ENCODE assay signal across 25 cellular contexts in genomic region chr4:150149381-150149780, GRCh38.
DNase-seq lines count a peak whose midpoint lies in the region; ATAC-seq, FAIRE-seq and TF ChIP-seq lines count a peak whose summit lies in the region.
"Had no signal": no experiment of that assay in that cellular context is flagged by ENCODE, and none has a peak within 500 bp of the region (broad histone marks: within the 10 kb centered on the region; RNA-seq: fewer than 3 reads in every experiment).

No MANE protein-coding gene starts in this region.

- H3K27ac Mint-ChIP-seq in HFFc6 (peak overlapping the region; percentile 60), nephron (peak overlapping the region; percentile 0 to 17 (median 1))
- H3K27ac Mint-ChIP-seq in stimulated activated naive CD8-positive, alpha-beta T cell treated with anti-CD3 and anti-CD28 coated beads, Interleukin-15, amount 100 ng/mL, for 72 hours: no peak overlapping the region
- H3K27ac Mint-ChIP-seq: activated naive CD4-positive, alpha-beta T cell treated with anti-CD3 and anti-CD28 coated beads, Interleukin-2, amount 50 U/mL, for 72 hours; type B pancreatic cell; WTC11 had no signal

- H3K4me1 Mint-ChIP-seq in HFFc6 (ENCODE audit: low read depth) (peaks cover 85% of the 10 kb centered on the region), nephron (peaks cover 18% of the 10 kb centered on the region)
- no peaks in the 10 kb centered on the region for H3K4me1 Mint-ChIP-seq in stimulated activated naive CD8-positive, alpha-beta T cell treated with anti-CD3 and anti-CD28 coated beads, Interleukin-15, amount 100 ng/mL, for 72 hours

- ATAC-seq in GM18519 (IDR thresholded peaks at IDR 0.05; ENCODE audit: low FRiP score, unreplicated experiment) (no peak), HG03354 (IDR thresholded peaks at IDR 0.05; ENCODE audit: poor library complexity, severe bottlenecking, unreplicated experiment) (no peak), GM18502 (IDR thresholded peaks at IDR 0.05; ENCODE audit: poor library complexity, unreplicated experiment) (no peak)
- ATAC-seq in stimulated activated naive CD8-positive, alpha-beta T cell treated with anti-CD3 and anti-CD28 coated beads, Interleukin-15, amount 100 ng/mL, for 72 hours: no peak
- ATAC-seq: activated naive CD4-positive, alpha-beta T cell treated with anti-CD3 and anti-CD28 coated beads, Interleukin-2, amount 50 U/mL, for 72 hours; esophagus mucosa; stimulated activated naive CD8-positive, alpha-beta T cell treated with anti-CD3 and anti-CD28 coated beads, Interleukin-15, Interleukin-2, amounts not matched to agents 100 U/mL and 50 U/mL, for 24 hours; WTC11 had no signal

- H3K4me3 Mint-ChIP-seq in HFFc6 (peak overlapping the region; percentile 14), nephron (no peak overlapping the region)
- no peak overlapping the region for H3K4me3 Mint-ChIP-seq in stimulated activated naive CD8-positive, alpha-beta T cell treated with anti-CD3 and anti-CD28 coated beads, Interleukin-15, amount 100 ng/mL, for 72 hours
- H3K4me3 Mint-ChIP-seq: type B pancreatic cell, WTC11 had no signal

- DNase-seq in AG09309 (ENCODE audit: low read depth): peak; percentile 76
- no peak for DNase-seq in HFFc6
- DNase-seq in stimulated activated naive CD8-positive, alpha-beta T cell treated with anti-CD3 and anti-CD28 coated beads, Interleukin-15, amount 100 ng/mL, for 72 hours: no peak
- DNase-seq: activated T-cell treated with anti-CD3 and anti-CD28 coated beads, Interleukin-2, amount 50 U/mL, for 48 hours; DND-41; HCEC 1CT; KBM-7; kidney; mesenchymal stem cell; NCI-H1048; NCI-H2081; NCI-H524; stimulated activated naive CD8-positive, alpha-beta T cell treated with anti-CD3 and anti-CD28 coated beads, Interleukin-15, Interleukin-2, amounts not matched to agents 100 U/mL and 50 U/mL, for 24 hours; T-helper 2 cell had no signal

- H3K9me3 Mint-ChIP-seq in HFFc6 (peaks cover 3% of the 10 kb centered on the region; the same call in 1 of the 2 replicates), nephron (peaks cover 4% of the 10 kb centered on the region)
- H3K9me3 Mint-ChIP-seq in stimulated activated naive CD8-positive, alpha-beta T cell treated with anti-CD3 and anti-CD28 coated beads, Interleukin-15, amount 100 ng/mL, for 72 hours: no peaks in the 10 kb centered on the region
- H3K9me3 Mint-ChIP-seq: activated naive CD4-positive, alpha-beta T cell treated with anti-CD3 and anti-CD28 coated beads, Interleukin-2, amount 50 U/mL, for 72 hours had no signal

- peaks cover 17% of the 10 kb centered on the region for H3K27me3 Mint-ChIP-seq in HFFc6 (ENCODE audit: insufficient read depth)
- peaks cover 8% of the 10 kb centered on the region for H3K27me3 Mint-ChIP-seq in nephron (ENCODE audit: low read depth)
- H3K27me3 Mint-ChIP-seq in stimulated activated naive CD8-positive, alpha-beta T cell treated with anti-CD3 and anti-CD28 coated beads, Interleukin-15, amount 100 ng/mL, for 72 hours: peaks cover 14% of the 10 kb centered on the region
- H3K27me3 Mint-ChIP-seq: type B pancreatic cell had no signal

- FAIRE-seq in endometrium (lab: Jason Lieb, UNC): peak; percentile 86
- FAIRE-seq: kidney had no signal

- TF ChIP-seq CTCF in AG09309 (IDR thresholded peaks at IDR 0.05; ENCODE audit: control insufficient read depth, insufficient read depth, low read depth, low read length, missing control alignments) (no peak), HFFc6 (IDR thresholded peaks at IDR 0.05) (no peak), nephron (IDR thresholded peaks at IDR 0.05; ENCODE audit: unreplicated experiment in 3 of 3) (no peak)

- H3K4me3 ChIP-seq in AG09309 (ENCODE audit: control insufficient read depth, low read depth, low read length): no peak overlapping the region
- H3K4me3 ChIP-seq: cardiac muscle cell, hepatocyte had no signal

- H3K36me3 Mint-ChIP-seq in HFFc6 (ENCODE audit: low read depth) (peaks cover 46% of the 10 kb centered on the region), nephron (ENCODE audit: low read depth) (no peaks in the 10 kb centered on the region)
- H3K36me3 Mint-ChIP-seq: activated naive CD4-positive, alpha-beta T cell treated with anti-CD3 and anti-CD28 coated beads, Interleukin-2, amount 50 U/mL, for 72 hours had no signal

Comparison
In these comparisons a context has a peak if more than half of its experiments do, and no peak if none do; other contexts are left out.
1. H3K27ac Mint-ChIP-seq: peak in HFFc6 (single experiment) and nephron (3 of 3); none in stimulated activated naive CD8-positive, alpha-beta T cell treated with anti-CD3 and anti-CD28 coated beads, Interleukin-15, amount 100 ng/mL, for 72 hours (0 of 2).